In the genomic region with DNA sequence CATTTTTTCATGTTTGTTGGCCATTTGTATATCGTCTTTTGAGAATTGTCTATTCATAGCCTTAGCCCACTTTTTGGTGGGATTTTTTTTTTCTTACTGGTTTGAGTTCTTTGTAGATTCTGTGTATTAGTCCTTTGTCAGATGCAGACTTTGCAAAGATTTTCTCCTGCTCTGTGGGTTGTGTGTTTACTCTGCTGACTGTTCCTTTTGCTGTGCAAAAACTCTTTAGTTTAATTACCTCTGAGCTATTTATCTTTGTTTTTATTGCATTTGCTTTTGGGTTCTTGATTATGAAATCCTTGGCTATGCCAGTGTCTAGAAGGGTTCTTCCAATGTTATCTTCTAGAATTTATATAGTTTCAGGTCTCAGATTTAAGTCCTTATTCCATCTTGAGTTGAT, we compare ENCODE assay signal across 8 cellular contexts.
"Had no signal": no experiment of that assay in that cellular context is flagged by ENCODE, and none has a peak within 500 bp of the region (broad histone marks: within the 10 kb centered on the region; RNA-seq: fewer than 3 reads in every experiment).

No MANE protein-coding gene starts in this region.

- H3K27ac Mint-ChIP-seq: HFFc6 had no signal

- H3K9me3 ChIP-seq: HAP-1 had no signal

- H3K4me3 Mint-ChIP-seq: HFFc6 had no signal

- H3K27ac ChIP-seq: GM23248 had no signal

- H2AFZ ChIP-seq: GM23248 had no signal

- DNase-seq: GM23248, GOT3, H7, HFFc6, IMR-90 had no signal

- H3K4me3 ChIP-seq: GM23248, HAP-1, K562 had no signal

- H3K9ac ChIP-seq: GM23248 had no signal

- H3K4me1 ChIP-seq: HAP-1 had no signal

- ATAC-seq: HCT116, K562 had no signal
